13 cellular contexts compared by ENCODE assay signal in genomic region chr9:80157128-80157527, GRCh38.
DNase-seq lines count a peak whose midpoint lies in the region; ATAC-seq and FAIRE-seq lines count a peak whose summit lies in the region.
"Had no signal": no experiment of that assay in that cellular context is flagged by ENCODE, and none has a peak within 500 bp of the region (broad histone marks: within the 10 kb centered on the region; RNA-seq: fewer than 3 reads in every experiment).

No MANE protein-coding gene starts in this region.

- peaks cover 26% of the 10 kb centered on the region for H3K4me1 ChIP-seq in skeletal muscle satellite cell (ENCODE audit: control insufficient read depth, insufficient read depth, low read length)
- H3K4me1 ChIP-seq: gastrocnemius medialis had no signal

- ATAC-seq in HG02642 (IDR thresholded peaks at IDR 0.05; ENCODE audit: poor library complexity, unreplicated experiment) = peak; percentile 46
- peak; percentile 29 for ATAC-seq in HG03520 (IDR thresholded peaks at IDR 0.05; ENCODE audit: unreplicated experiment)
- ATAC-seq: gastrocnemius medialis had no signal

- no peak overlapping the region for H3K4me3 ChIP-seq in skeletal muscle satellite cell (ENCODE audit: low read length)
- H3K4me3 ChIP-seq: coronary artery, gastrocnemius medialis had no signal

- FAIRE-seq in urothelium cell line (lab: Jason Lieb, UNC) = no peak

- no peaks in the 10 kb centered on the region for H3K27me3 ChIP-seq in skeletal muscle satellite cell (ENCODE audit: control insufficient read depth, insufficient read depth, low read length)
- H3K27me3 ChIP-seq: gastrocnemius medialis had no signal

- peak overlapping the region; percentile 45 for H3K4me2 ChIP-seq in skeletal muscle satellite cell (ENCODE audit: low read length)

- DNase-seq in DMS 273 (lab: John Stamatoyannopoulos, UW; ENCODE audit: unreplicated experiment) = peak; percentile 48
- DNase-seq in DMS 273 treated with DMSO at 0.1 percent for 48 hours (lab: John Stamatoyannopoulos, UW) = no peak
- no peak for DNase-seq in HuH-7.5 (ENCODE audit: low spot score)
- DNase-seq in urothelium cell line (ENCODE audit: low spot score) = no peak
- DNase-seq in germinal center (ENCODE audit: low spot score) = no peak
- DNase-seq: activated CD4-positive, alpha-beta T cell treated with anti-CD3 and anti-CD28 coated beads for 48 hours; activated naive CD4-positive, alpha-beta T cell treated with anti-CD3 and anti-CD28 coated beads for 36 hours; gastrocnemius medialis; NCI-H510A treated with DMSO at 0.1 percent for 48 hours had no signal

- no peaks in the 10 kb centered on the region for H3K9me3 ChIP-seq in skeletal muscle satellite cell (replicated peaks; ENCODE audit: low read length)
- H3K9me3 ChIP-seq: gastrocnemius medialis had no signal

- H3K9ac ChIP-seq in skeletal muscle satellite cell (ENCODE audit: low read depth, low read length) = no peak overlapping the region

- no peaks in the 10 kb centered on the region for H3K36me3 ChIP-seq in skeletal muscle satellite cell (ENCODE audit: insufficient read depth, low read length)
- H3K36me3 ChIP-seq: gastrocnemius medialis had no signal
